ENCODE assay signal across 25 cellular contexts in genomic region chr10:12884851-12885250, GRCh38.
"Had no signal": no experiment of that assay in that cellular context is flagged by ENCODE, and none has a peak within 500 bp of the region (broad histone marks: within the 10 kb centered on the region; RNA-seq: fewer than 3 reads in every experiment).

No MANE protein-coding gene starts in this region.

- H3K27ac ChIP-seq: colonic mucosa, epithelial cell of prostate, esophagus squamous epithelium, gastrocnemius medialis, left lung, lower lobe of right lung had no signal

- H3K4me3 Mint-ChIP-seq: dendritic cell treated with granulocyte-macrophage colony-stimulating factor and Interleukin-4, amounts not matched to agents 40 ng/mL and 50 ng/mL, for 4 days; effector memory CD8-positive, alpha-beta T cell; endodermal cell; mesothelial cell of epicardium had no signal

- H3K27me3 Mint-ChIP-seq: dendritic cell treated with granulocyte-macrophage colony-stimulating factor and Interleukin-4, amounts not matched to agents 40 ng/mL and 50 ng/mL, for 4 days had no signal

- H3K36me3 ChIP-seq: colonic mucosa, esophagus squamous epithelium, gastrocnemius medialis, left lung, lower lobe of right lung had no signal

- FAIRE-seq: endometrium, islet of Langerhans, keratinocyte had no signal

- H3K4me1 ChIP-seq: colonic mucosa, left lung, lower lobe of right lung had no signal

- DNase-seq: colonic mucosa; cortex of kidney; effector CD8-positive, alpha-beta T cell; effector memory CD8-positive, alpha-beta T cell; endodermal cell; erythroblast; esophagus squamous epithelium; foreskin fibroblast; foreskin melanocyte; gastrocnemius medialis; glutamatergic neuron; head of caudate nucleus; hippocampal formation; left cardiac atrium; left lung; left ventricle myocardium superior; lower lobe of right lung; mesenchymal stem cell had no signal

- H3K36me3 Mint-ChIP-seq: mesothelial cell of epicardium had no signal

- H3K4me3 ChIP-seq: colonic mucosa, esophagus squamous epithelium, gastrocnemius medialis, left lung, lower lobe of right lung had no signal

- H3K27me3 ChIP-seq: colonic mucosa, gastrocnemius medialis, left lung had no signal

- H3K4me1 Mint-ChIP-seq: endodermal cell, mesothelial cell of epicardium had no signal

- H3K27ac Mint-ChIP-seq: dendritic cell treated with granulocyte-macrophage colony-stimulating factor and Interleukin-4, amounts not matched to agents 40 ng/mL and 50 ng/mL, for 4 days; effector memory CD8-positive, alpha-beta T cell; endodermal cell; mesothelial cell of epicardium had no signal

- H3K9me3 ChIP-seq: colonic mucosa, esophagus squamous epithelium, gastrocnemius medialis, left lung, lower lobe of right lung had no signal

- ATAC-seq: effector memory CD8-positive, alpha-beta T cell; esophagus mucosa; gastrocnemius medialis; left cardiac atrium; left lung; left ventricle myocardium superior; lower lobe of right lung had no signal

- H3K9me3 Mint-ChIP-seq: dendritic cell treated with granulocyte-macrophage colony-stimulating factor and Interleukin-4, amounts not matched to agents 40 ng/mL and 50 ng/mL, for 4 days; effector memory CD8-positive, alpha-beta T cell; endodermal cell had no signal
